ENCODE assay signal across 9 cellular contexts in genomic region chr10:88091490-88092061, GRCh38.
A peak's percentile ranks its signal among the peaks of the same experiment; 100 is the strongest.
DNase-seq lines count a peak whose midpoint lies in the region; ATAC-seq and TF ChIP-seq lines count a peak whose summit lies in the region.
"Had no signal": no experiment of that assay in that cellular context is flagged by ENCODE, and none has a peak within 500 bp of the region (broad histone marks: within the 10 kb centered on the region; RNA-seq: fewer than 3 reads in every experiment).

No MANE protein-coding gene starts in this region.

- CTCF ChIA-PET in WTC11 (lab: Charles Lee) = no interaction called here

- no peaks in the 10 kb centered on the region for H3K36me3 Mint-ChIP-seq in WTC11

- TF ChIP-seq CTCF in GM06990 (IDR thresholded peaks at IDR 0.05; ENCODE audit: insufficient read depth, low read length, poor library complexity, severe bottlenecking) = no peak
- TF ChIP-seq CTCF in NB4 (IDR thresholded peaks at IDR 0.05; ENCODE audit: low read depth, low read length) = no peak
- no peak for TF ChIP-seq CTCF in WTC11 (IDR thresholded peaks at IDR 0.05)

- no peaks in the 10 kb centered on the region for H3K9me3 Mint-ChIP-seq in WTC11

- ATAC-seq in GM21786 (IDR thresholded peaks at IDR 0.05; ENCODE audit: unreplicated experiment) (peak; percentile 85), WTC11 (no peak)

- DNase-seq in GM06990 (ENCODE audit: extremely low read depth, insufficient read length) (peak; percentile 78), NB4 (ENCODE audit: low read depth) (peak; percentile 78), AG20443 (ENCODE audit: low spot score) (no peak), WTC11 (ENCODE audit: low spot score) (no peak), DMS53 (lab: John Stamatoyannopoulos, UW) (no peak)
- peak; percentile 78 to 81 for DNase-seq in activated T-cell treated with anti-CD3 and anti-CD28 coated beads, Interleukin-2, amount 50 U/mL, for 48 hours
- DNase-seq in stimulated activated CD4-positive, alpha-beta T cell treated with anti-CD3 and anti-CD28 coated beads, Interleukin-1b, Interleukin-23, amount 100 ng/mL, for 1 hour (ENCODE audit: low read depth in 2 of 2) = peak; percentile 14 to 32

- POLR2A ChIA-PET in WTC11 (lab: Charles Lee) = interaction anchor here (0.6 kb wide), 1 partner anchor 77 kb away, joined by 3 read pairs; no protein-coding TSS in a partner anchor

- no peak overlapping the region for H3K4me3 ChIP-seq in GM06990 (replicated peaks; ENCODE audit: low read depth, low read length)
- H3K4me3 ChIP-seq in NB4 (ENCODE audit: low read depth, low read length) = no peak overlapping the region
- H3K4me3 ChIP-seq: thoracic aorta had no signal

- H3K4me1 Mint-ChIP-seq in WTC11 = no peaks in the 10 kb centered on the region

- TF ChIP-seq POLR2A in NB4 (IDR thresholded peaks at IDR 0.05; ENCODE audit: extremely low read depth, insufficient read length) = no peak

- no peak overlapping the region for H3K27ac Mint-ChIP-seq in WTC11

- no peaks in the 10 kb centered on the region for H3K27me3 ChIP-seq in GM06990 (replicated peaks; ENCODE audit: control insufficient read depth, insufficient read depth, low read length)

- H3K4me3 Mint-ChIP-seq in WTC11 = no peak overlapping the region

- H3K36me3 ChIP-seq in GM06990 (ENCODE audit: control insufficient read depth, insufficient read depth, low read length) = no peaks in the 10 kb centered on the region
- H3K36me3 ChIP-seq: thoracic aorta had no signal

- H3K27me3 Mint-ChIP-seq in WTC11 (ENCODE audit: low read depth) = no peaks in the 10 kb centered on the region

TF ChIP-seq in WTC11, 78 proteins besides CTCF, POLR2A, EP300 and RAD21:
- TF ChIP-seq MAX (CRISPR knock-in tag; IDR thresholded peaks at IDR 0.05) = no peak
- TF ChIP-seq TEAD1 (CRISPR knock-in tag; IDR thresholded peaks at IDR 0.05) = no peak
- TF ChIP-seq ATF2 (CRISPR knock-in tag; IDR thresholded peaks at IDR 0.05; ENCODE audit: borderline replicate concordance, low read depth) = no peak
- TF ChIP-seq AFF4 (CRISPR knock-in tag; IDR thresholded peaks at IDR 0.05; ENCODE audit: borderline replicate concordance) = no peak
- no peak for TF ChIP-seq MLX (CRISPR knock-in tag; IDR thresholded peaks at IDR 0.05)
- no peak for TF ChIP-seq ESRRA (CRISPR knock-in tag; IDR thresholded peaks at IDR 0.05; ENCODE audit: borderline replicate concordance)
- no peak for TF ChIP-seq ZNF423 (CRISPR knock-in tag; IDR thresholded peaks at IDR 0.05)
- TF ChIP-seq HMGA2 (CRISPR knock-in tag; IDR thresholded peaks at IDR 0.05) = no peak
- TF ChIP-seq USF1 (CRISPR knock-in tag; IDR thresholded peaks at IDR 0.05) = no peak
- no peak for TF ChIP-seq ZNF671 (CRISPR knock-in tag; IDR thresholded peaks at IDR 0.05)
TF ChIP-seq in WTC11: peak in this region for 0.

Comparison
In these comparisons a context has a peak if more than half of its experiments do, and no peak if none do; other contexts are left out.
1. DNase-seq: peak in GM06990 (single experiment), NB4 (single experiment), activated T-cell treated with anti-CD3 and anti-CD28 coated beads, Interleukin-2, amount 50 U/mL, for 48 hours (2 of 2) and stimulated activated CD4-positive, alpha-beta T cell treated with anti-CD3 and anti-CD28 coated beads, Interleukin-1b, Interleukin-23, amount 100 ng/mL, for 1 hour (2 of 2); none in AG20443 (single experiment), WTC11 (single experiment) and DMS53 (single experiment).